In the genomic region with DNA sequence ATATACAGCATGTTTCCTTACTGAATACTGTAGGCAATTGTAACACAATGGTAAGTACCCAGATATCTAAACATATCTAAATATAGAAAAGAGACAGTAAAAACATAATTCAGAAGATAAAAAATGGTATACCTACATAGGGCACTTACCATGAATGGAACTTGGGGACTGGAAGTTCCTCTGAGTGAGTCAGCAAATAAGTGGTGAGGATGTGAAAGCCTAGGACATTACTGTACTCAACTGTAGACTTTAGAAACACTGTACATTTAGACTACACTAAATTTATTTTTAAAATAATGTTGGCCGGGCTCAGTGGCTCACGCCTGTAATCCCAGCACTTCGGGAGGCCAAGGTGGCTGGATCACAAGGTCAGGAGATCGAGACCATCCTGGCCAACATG, we compare ENCODE assay signal across 20 cellular contexts. TPM values are rescaled to one million over a fixed set of nuclear protein-coding genes. Genes with fewer than 3 reads are reported as not detected.
DNase-seq lines count a peak whose midpoint lies in the region; ATAC-seq, FAIRE-seq and TF ChIP-seq lines count a peak whose summit lies in the region.
"Had no signal": no experiment of that assay in that cellular context is flagged by ENCODE, and none has a peak within 500 bp of the region (broad histone marks: within the 10 kb centered on the region; RNA-seq: fewer than 3 reads in every experiment).

No MANE protein-coding gene starts in this region.

- H3K9ac ChIP-seq in adipocyte (ENCODE audit: low read length) = no peak overlapping the region
- no peak overlapping the region for H3K9ac ChIP-seq in keratinocyte (ENCODE audit: control insufficient read depth, extremely low read depth, insufficient read depth, low read length)

- ATAC-seq in CD8-positive, alpha-beta T cell = no peak
- ATAC-seq in GM18868 (IDR thresholded peaks at IDR 0.05; ENCODE audit: unreplicated experiment) (no peak), GM21515 (IDR thresholded peaks at IDR 0.05; ENCODE audit: unreplicated experiment) (no peak)
- ATAC-seq: gastrocnemius medialis, GM12878, left lung, right cardiac atrium had no signal

- CTCF ChIA-PET in CD8-positive, alpha-beta T cell (lab: Charles Lee) = no interaction called here

- peak overlapping the region; percentile 19 for H2AFZ ChIP-seq in keratinocyte (ENCODE audit: control insufficient read depth, low read length)

- H3K27me3 ChIP-seq in adipocyte (replicated peaks; ENCODE audit: control insufficient read depth, insufficient read depth, low read length) (no peaks in the 10 kb centered on the region), keratinocyte (ENCODE audit: control insufficient read depth, extremely low read depth, insufficient read depth, low read length) (no peaks in the 10 kb centered on the region)
- no peaks in the 10 kb centered on the region for H3K27me3 ChIP-seq in CD8-positive, alpha-beta T cell (ENCODE audit: insufficient read depth, low read length)
- H3K27me3 ChIP-seq: gastrocnemius medialis, left lung had no signal

- FAIRE-seq in keratinocyte (lab: Jason Lieb, UNC) (peak; percentile 51), frontal cortex (lab: Jason Lieb, UNC) (no peak)
- FAIRE-seq: endometrium, GM12878, urothelium cell line had no signal

- POLR2A ChIA-PET in CD8-positive, alpha-beta T cell (lab: Charles Lee) = no interaction called here

- H3K4me2 ChIP-seq in keratinocyte (ENCODE audit: control insufficient read depth, extremely low read depth, insufficient read depth, low read depth, low read length) = no peak overlapping the region

- TF ChIP-seq CTCF in keratinocyte (optimal IDR thresholded peaks at IDR 0.05 in 1 of 3, IDR thresholded peaks at IDR 0.05 in 1 of 3, conservative IDR thresholded peaks at IDR 0.05 in 1 of 3; ENCODE audit: extremely low read depth in 1 of 3, insufficient read depth in 2 of 3, low read length in 3 of 3) = no peak
- no peak for TF ChIP-seq CTCF in CD8-positive, alpha-beta T cell (IDR thresholded peaks at IDR 0.05)

- dilution Hi-C loops in keratinocyte (cut with MboI; ENCODE audit: extremely low pct_ligation_motif_present, low sequenced_read_pairs) = no loop called here

- no peak overlapping the region for H3K27ac ChIP-seq in keratinocyte (ENCODE audit: control insufficient read depth, insufficient read depth, low read length)
- H3K27ac ChIP-seq in CD8-positive, alpha-beta T cell (ENCODE audit: low read depth, low read length) = no peak overlapping the region
- H3K27ac ChIP-seq: adrenal gland, gastrocnemius medialis, left lung had no signal

- no peaks in the 10 kb centered on the region for H3K36me3 Mint-ChIP-seq in CD8-positive, alpha-beta T cell

- H3K9me3 Mint-ChIP-seq in CD8-positive, alpha-beta T cell = peaks cover 3% of the 10 kb centered on the region

- H4K20me1 ChIP-seq in keratinocyte (ENCODE audit: control insufficient read depth, extremely low read depth, insufficient read depth, low read length) = no peaks in the 10 kb centered on the region

- H3K9me1 ChIP-seq in keratinocyte (ENCODE audit: control insufficient read depth, extremely low read depth, insufficient read depth, low read length) = no peaks in the 10 kb centered on the region

- H3K27me3 Mint-ChIP-seq in CD8-positive, alpha-beta T cell (ENCODE audit: low read depth) = peaks cover 20% of the 10 kb centered on the region

- H3K4me1 ChIP-seq in adipocyte (ENCODE audit: control insufficient read depth, insufficient read depth, low read length) = no peaks in the 10 kb centered on the region
- peaks cover 19% of the 10 kb centered on the region for H3K4me1 ChIP-seq in keratinocyte (ENCODE audit: control insufficient read depth, extremely low read depth, insufficient read depth, low read length)
- no peaks in the 10 kb centered on the region for H3K4me1 ChIP-seq in CD8-positive, alpha-beta T cell (ENCODE audit: insufficient read depth, low read length)
- H3K4me1 ChIP-seq: adrenal gland, gastrocnemius medialis, left lung had no signal

- DNase-seq in CD1c-positive myeloid dendritic cell (ENCODE audit: extremely low spot score) = peak; percentile 5
- DNase-seq in LHCN-M2 (ENCODE audit: low read depth) = peak; percentile 46
- peak; percentile 33 for DNase-seq in adipocyte (ENCODE audit: low read depth)
- DNase-seq in keratinocyte (ENCODE audit: low read depth, low spot score) = peak; percentile 23
- DNase-seq in CD8-positive, alpha-beta T cell = no peak
- no peak for DNase-seq in frontal cortex (ENCODE audit: low spot score in 2 of 2)
- DNase-seq: activated B cell treated with CpG ODN at 0.5 μM for 24 hours, adrenal gland, gastrocnemius medialis, GDM1, KBM-7, left lung, NCI-H1417, nucleus accumbens, right cardiac atrium had no signal

- H3K9me3 ChIP-seq in adipocyte (ENCODE audit: control insufficient read depth, low read length) (peaks cover 3% of the 10 kb centered on the region), keratinocyte (ENCODE audit: control insufficient read depth, low read depth, low read length) (no peaks in the 10 kb centered on the region)
- no peaks in the 10 kb centered on the region for H3K9me3 ChIP-seq in CD8-positive, alpha-beta T cell (ENCODE audit: low read length)
- H3K9me3 ChIP-seq: adrenal gland, gastrocnemius medialis, left lung had no signal

- no peaks in the 10 kb centered on the region for H3K4me1 Mint-ChIP-seq in CD8-positive, alpha-beta T cell (ENCODE audit: low read depth)
- H3K4me1 Mint-ChIP-seq: activated B cell treated with CpG ODN at 0.5 μM for 24 hours had no signal

- intact Hi-C loops in CD8-positive, alpha-beta T cell (cut with DNase I, micrococcal nuclease) = no loop called here

- no peak overlapping the region for H3K27ac Mint-ChIP-seq in CD8-positive, alpha-beta T cell
- H3K27ac Mint-ChIP-seq: activated B cell treated with CpG ODN at 0.5 μM for 24 hours had no signal

- H3K36me3 ChIP-seq in adipocyte (ENCODE audit: control insufficient read depth, insufficient read depth, low read length, severe bottlenecking) = no peaks in the 10 kb centered on the region
- no peaks in the 10 kb centered on the region for H3K36me3 ChIP-seq in keratinocyte (ENCODE audit: control insufficient read depth in 2 of 2, extremely low read depth in 1 of 2, insufficient read depth in 2 of 2, low read length in 2 of 2)
- H3K36me3 ChIP-seq in CD8-positive, alpha-beta T cell (ENCODE audit: insufficient read depth, low read length) = no peaks in the 10 kb centered on the region
- H3K36me3 ChIP-seq: adrenal gland, gastrocnemius medialis, left lung had no signal

- H3K4me3 ChIP-seq in adipocyte (ENCODE audit: low read length) (no peak overlapping the region), keratinocyte (ENCODE audit: control insufficient read depth in 2 of 3, extremely low read depth in 1 of 3, insufficient read depth in 2 of 3, low read depth in 1 of 3, low read length in 3 of 3) (no peak overlapping the region)
- no peak overlapping the region for H3K4me3 ChIP-seq in CD8-positive, alpha-beta T cell (ENCODE audit: low read depth, low read length)
- H3K4me3 ChIP-seq: adrenal gland, gastrocnemius medialis, GM12878, left lung had no signal

- no peaks in the 10 kb centered on the region for H3K79me2 ChIP-seq in keratinocyte (ENCODE audit: control insufficient read depth, insufficient read depth, low read length)

- no peak overlapping the region for H3K4me3 Mint-ChIP-seq in CD8-positive, alpha-beta T cell
- H3K4me3 Mint-ChIP-seq: activated B cell treated with CpG ODN at 0.5 μM for 24 hours had no signal

RNA-seq across cellular contexts. Expression of a gene that starts 25.9 kb away (rescaled TPM):
- total RNA-seq in LHCN-M2 (2014; rRNA removed) (8.9 and 13.8 TPM in 2 replicates), frontal cortex (20.8 TPM)
- 18.0 TPM for polyA plus RNA-seq in LHCN-M2 (2012)
- polyA plus RNA-seq in keratinocyte = 36.1 to 73.7 TPM (median 41.5 TPM) in 3 replicates
- polyA plus RNA-seq in keratinocyte (2011; ENCODE audit: low read depth) = 29.0 TPM
- polyA plus RNA-seq in keratinocyte (2011; cell fraction: cytosol; rRNA removed) = 29.0 and 29.6 TPM in 2 replicates
- 217 and 223 TPM in 2 replicates for polyA plus RNA-seq in keratinocyte (2011; cell fraction: nucleus; rRNA removed)
- 51.2 and 86.6 TPM in 2 replicates for polyA plus RNA-seq in keratinocyte (2012; ENCODE audit: low replicate concordance)
- 78.9 to 264 TPM (median 111 TPM) in 3 replicates for polyA minus RNA-seq in keratinocyte
- 71.4 TPM for polyA minus RNA-seq in keratinocyte (2011; cell fraction: cytosol; rRNA and poly(A)+ RNA removed)
- polyA minus RNA-seq in keratinocyte (2011; cell fraction: nucleus; rRNA and poly(A)+ RNA removed) = 301 and 398 TPM in 2 replicates
- 10 to 100 TPM; 15.2 to 18.4 TPM for total RNA-seq in CD8-positive, alpha-beta T cell

Comparison
In these comparisons a context has a peak if more than half of its experiments do, and no peak if none do; other contexts are left out.
1. DNase-seq: peak in CD1c-positive myeloid dendritic cell (single experiment), LHCN-M2 (single experiment), adipocyte (single experiment) and keratinocyte (single experiment); none in CD8-positive, alpha-beta T cell (0 of 7) and frontal cortex (0 of 2).